8 cellular contexts compared by ENCODE assay signal in genomic region chr9:129570450-129571297, GRCh38.
DNase-seq lines count a peak whose midpoint lies in the region; ATAC-seq and TF ChIP-seq lines count a peak whose summit lies in the region.

No MANE protein-coding gene starts in this region.

- DNase-seq in T-helper 2 cell treated with Interferon-gamma antibody and Interleukin-4, amounts not matched to agents 5 μg/mL and 100 μg/mL, for 36 hours (ENCODE audit: low spot score) = no peak
- DNase-seq in T-helper 2 cell (no peak), SK-N-MC (ENCODE audit: low read depth, low spot score) (no peak), fibroblast of peridontal ligament (ENCODE audit: extremely low read depth) (peak; percentile 92), NCI-H1694 treated with DMSO at 0.1 percent for 48 hours (lab: John Stamatoyannopoulos, UW) (no peak), NCI-H446 treated with DMSO at 0.1 percent for 48 hours (lab: John Stamatoyannopoulos, UW) (no peak)

- H3K4me3 Mint-ChIP-seq in T-helper 2 cell treated with Interferon-gamma antibody and Interleukin-4, amounts not matched to agents 5 μg/mL and 100 μg/mL, for 36 hours = no peak overlapping the region

- peaks cover 3% of the 10 kb centered on the region for H3K36me3 Mint-ChIP-seq in T-helper 2 cell treated with Interferon-gamma antibody and Interleukin-4, amounts not matched to agents 5 μg/mL and 100 μg/mL, for 36 hours (ENCODE audit: low read depth)

- H3K79me2 ChIP-seq in parathyroid adenoma = no peaks in the 10 kb centered on the region

- peak overlapping the region; percentile 22 for H2AFZ ChIP-seq in parathyroid adenoma

- H3K27ac Mint-ChIP-seq in T-helper 2 cell treated with Interferon-gamma antibody and Interleukin-4, amounts not matched to agents 5 μg/mL and 100 μg/mL, for 36 hours = peak overlapping the region; percentile 43

- peaks cover 28% of the 10 kb centered on the region for H3K27me3 Mint-ChIP-seq in T-helper 2 cell treated with Interferon-gamma antibody and Interleukin-4, amounts not matched to agents 5 μg/mL and 100 μg/mL, for 36 hours (ENCODE audit: low read depth)

- H3K36me3 ChIP-seq in SK-N-MC (ENCODE audit: insufficient read depth, low read length) (no peaks in the 10 kb centered on the region), parathyroid adenoma (ENCODE audit: control insufficient read depth, insufficient read depth, low read length) (no peaks in the 10 kb centered on the region)

- no peak for TF ChIP-seq CTCF in parathyroid adenoma (IDR thresholded peaks at IDR 0.05)

- no peaks in the 10 kb centered on the region for H3K27me3 ChIP-seq in parathyroid adenoma (ENCODE audit: control insufficient read depth, insufficient read depth, low read length)

- peaks cover 7% of the 10 kb centered on the region for H3K9me3 Mint-ChIP-seq in T-helper 2 cell treated with Interferon-gamma antibody and Interleukin-4, amounts not matched to agents 5 μg/mL and 100 μg/mL, for 36 hours

- peak overlapping the region; percentile 52 for H3K9ac ChIP-seq in SK-N-MC (ENCODE audit: insufficient read length)
- no peak overlapping the region for H3K9ac ChIP-seq in parathyroid adenoma

- H3K4me2 ChIP-seq in parathyroid adenoma (ENCODE audit: low read length) = no peak overlapping the region

- no peak for ATAC-seq in HG03571 (IDR thresholded peaks at IDR 0.05; ENCODE audit: unreplicated experiment)

- H3K9me3 ChIP-seq in SK-N-MC (ENCODE audit: low read depth, low read length) (no peaks in the 10 kb centered on the region), parathyroid adenoma (ENCODE audit: control insufficient read depth, low read length) (no peaks in the 10 kb centered on the region)

- peaks cover 9% of the 10 kb centered on the region for H3K4me1 ChIP-seq in parathyroid adenoma

- H3K4me3 ChIP-seq in SK-N-MC (no peak overlapping the region), parathyroid adenoma (ENCODE audit: low read depth, low read length) (no peak overlapping the region)

- H3K4me1 Mint-ChIP-seq in T-helper 2 cell treated with Interferon-gamma antibody and Interleukin-4, amounts not matched to agents 5 μg/mL and 100 μg/mL, for 36 hours (ENCODE audit: low read depth) = peaks cover 14% of the 10 kb centered on the region

- H3K27ac ChIP-seq in SK-N-MC (peak overlapping the region; percentile 88), parathyroid adenoma (peak overlapping the region; percentile 7)
